ENCODE assay signal across 1 cellular context in the genomic region with DNA sequence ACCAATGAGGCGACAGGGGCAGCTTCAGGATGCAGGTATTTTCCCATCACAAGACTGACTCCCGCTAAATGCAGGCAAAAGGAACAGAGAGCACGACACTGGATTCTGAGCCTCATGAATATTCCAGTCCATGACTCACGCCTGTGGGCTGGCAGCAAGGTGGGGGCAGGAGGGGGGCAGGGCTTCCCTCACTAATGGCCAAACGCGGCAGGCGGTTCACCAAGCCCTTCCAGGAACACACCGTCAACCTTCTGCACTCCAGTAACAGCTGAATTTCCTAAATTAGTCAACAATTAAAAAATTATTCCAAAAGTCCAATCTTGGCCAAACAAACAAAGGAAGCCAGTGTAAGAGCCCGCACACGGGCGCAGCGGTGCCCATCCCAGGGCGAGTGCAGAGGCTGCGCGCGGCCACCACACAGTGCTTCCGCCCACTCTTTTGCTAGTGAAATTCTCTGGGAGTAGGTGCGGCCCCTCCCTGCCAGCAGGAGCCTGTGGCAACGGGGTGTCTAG.
TF ChIP-seq lines count a peak whose summit lies in the region.

No MANE protein-coding gene starts in this region.

TF ChIP-seq in HEK293, 187 proteins besides CTCF, POLR2A, EP300 and RAD21 (continued from another document):
- TF ChIP-seq ZNF692 (tag by site-specific recombination; IDR thresholded peaks at IDR 0.05) (no peak), KLF7 (tag by site-specific recombination; IDR thresholded peaks at IDR 0.05; ENCODE audit: borderline replicate concordance) (no peak), KLF10 (tag by site-specific recombination; IDR thresholded peaks at IDR 0.05) (peak; percentile 92), ZNF645 (tag by site-specific recombination; IDR thresholded peaks at IDR 0.05) (no peak), ZFP69B (tag by site-specific recombination; IDR thresholded peaks at IDR 0.05) (0 out of 2 replicates have a peak, but pooled peaks have one; percentile 16), ZIC2 (tag by site-specific recombination; IDR thresholded peaks at IDR 0.05) (peak; percentile 45; the same call in 1 of the 2 replicates), ZNF121 (tag by site-specific recombination; IDR thresholded peaks at IDR 0.05) (peak; percentile 48; the same call in 1 of the 2 replicates), ZNF548 (tag by site-specific recombination; IDR thresholded peaks at IDR 0.05) (no peak), KLF8 (tag by site-specific recombination; IDR thresholded peaks at IDR 0.05) (peak; percentile 55; the same call in 1 of the 2 replicates), BCL6B (tag by site-specific recombination; IDR thresholded peaks at IDR 0.05) (peak; percentile 87), SP2 (tag by site-specific recombination; IDR thresholded peaks at IDR 0.05) (0 out of 2 replicates have a peak, but pooled peaks have one; percentile 34), SP7 (tag by site-specific recombination; IDR thresholded peaks at IDR 0.05) (peak; percentile 72), ZNF404 (tag by site-specific recombination; IDR thresholded peaks at IDR 0.05) (no peak), ZBTB8A (tag by site-specific recombination; IDR thresholded peaks at IDR 0.05) (peak; percentile 60), ZNF37A (tag by site-specific recombination; IDR thresholded peaks at IDR 0.05) (no peak), ZNF16 (tag by site-specific recombination; IDR thresholded peaks at IDR 0.05; ENCODE audit: low read depth) (no peak), ZNF239 (tag by site-specific recombination; IDR thresholded peaks at IDR 0.05) (no peak), ZFHX2 (tag by site-specific recombination; conservative IDR thresholded peaks at IDR 0.05) (peak; percentile 92), ZNF274 (IDR thresholded peaks at IDR 0.05; ENCODE audit: low read length) (no peak), ZNF274 (tag by site-specific recombination; IDR thresholded peaks at IDR 0.05; ENCODE audit: borderline replicate concordance) (no peak)
- TF ChIP-seq, protein P1, sequence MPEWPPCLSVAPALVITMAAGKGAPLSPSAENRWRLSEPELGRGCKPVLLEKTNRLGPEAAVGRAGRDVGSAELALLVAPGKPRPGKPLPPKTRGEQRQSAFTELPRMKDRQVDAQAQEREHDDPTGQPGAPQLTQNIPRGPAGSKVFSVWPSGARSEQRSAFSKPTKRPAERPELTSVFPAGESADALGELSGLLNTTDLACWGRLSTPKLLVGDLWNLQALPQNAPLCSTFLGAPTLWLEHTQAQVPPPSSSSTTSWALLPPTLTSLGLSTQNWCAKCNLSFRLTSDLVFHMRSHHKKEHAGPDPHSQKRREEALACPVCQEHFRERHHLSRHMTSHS (tag by site-specific recombination; IDR thresholded peaks at IDR 0.05), result no peak
- TF ChIP-seq, protein P2, sequence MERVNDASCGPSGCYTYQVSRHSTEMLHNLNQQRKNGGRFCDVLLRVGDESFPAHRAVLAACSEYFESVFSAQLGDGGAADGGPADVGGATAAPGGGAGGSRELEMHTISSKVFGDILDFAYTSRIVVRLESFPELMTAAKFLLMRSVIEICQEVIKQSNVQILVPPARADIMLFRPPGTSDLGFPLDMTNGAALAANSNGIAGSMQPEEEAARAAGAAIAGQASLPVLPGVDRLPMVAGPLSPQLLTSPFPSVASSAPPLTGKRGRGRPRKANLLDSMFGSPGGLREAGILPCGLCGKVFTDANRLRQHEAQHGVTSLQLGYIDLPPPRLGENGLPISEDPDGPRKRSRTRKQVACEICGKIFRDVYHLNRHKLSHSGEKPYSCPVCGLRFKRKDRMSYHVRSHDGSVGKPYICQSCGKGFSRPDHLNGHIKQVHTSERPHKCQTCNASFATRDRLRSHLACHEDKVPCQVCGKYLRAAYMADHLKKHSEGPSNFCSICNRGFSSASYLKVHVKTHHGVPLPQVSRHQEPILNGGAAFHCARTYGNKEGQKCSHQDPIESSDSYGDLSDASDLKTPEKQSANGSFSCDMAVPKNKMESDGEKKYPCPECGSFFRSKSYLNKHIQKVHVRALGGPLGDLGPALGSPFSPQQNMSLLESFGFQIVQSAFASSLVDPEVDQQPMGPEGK (tag by site-specific recombination; IDR thresholded peaks at IDR 0.05), result peak; percentile 97
